ENCODE assay signal across 13 cellular contexts in genomic region chr11:2731285-2732125, GRCh38.
"Had no signal": no experiment of that assay in that cellular context is flagged by ENCODE, and none has a peak within 500 bp of the region (broad histone marks: within the 10 kb centered on the region; RNA-seq: fewer than 3 reads in every experiment).

No MANE protein-coding gene starts in this region.

- H3K4me1 ChIP-seq: breast epithelium, prostate gland, sigmoid colon had no signal

- H3K27me3 ChIP-seq: breast epithelium, sigmoid colon, transverse colon had no signal

- ATAC-seq: left lobe of liver; natural killer cell; stimulated activated memory B cell treated with anti-CD40 and anti-IgM and Interleukin-4, amounts not matched to agents 10 μg/mL and 1 μg/mL and 100 μg/mL, for 72 hours had no signal

- H3K36me3 ChIP-seq: breast epithelium, prostate gland, sigmoid colon, transverse colon had no signal

- DNase-seq: activated CD4-positive, alpha-beta T cell treated with anti-CD3 and anti-CD28 coated beads, Interleukin-2, amount 50 U/mL, for 1 hour; activated naive CD8-positive, alpha-beta T cell treated with anti-CD3 and anti-CD28 coated beads for 36 hours; dermis blood vessel endothelial cell; endodermal cell; islet precursor cell; natural killer cell; sigmoid colon; stimulated activated CD4-positive, alpha-beta T cell treated with anti-CD3 and anti-CD28 coated beads, Interleukin-12 subunit alpha, Interleukin-12 subunit beta, amount 100 ng/mL, for 4 hours; transverse colon had no signal

- H3K27ac ChIP-seq: breast epithelium, prostate gland, sigmoid colon, transverse colon had no signal

- H3K9me3 ChIP-seq: breast epithelium, prostate gland, sigmoid colon, transverse colon had no signal

- H3K4me3 ChIP-seq: breast epithelium, prostate gland, sigmoid colon, transverse colon had no signal
